ENCODE assay signal across 8 cellular contexts in genomic region chr16:807345-808251, GRCh38. TPM values are rescaled to one million over a fixed set of nuclear protein-coding genes. Genes with fewer than 3 reads are reported as not detected.
DNase-seq lines count a peak whose midpoint lies in the region; ATAC-seq and TF ChIP-seq lines count a peak whose summit lies in the region.

No MANE protein-coding gene starts in this region.

- peak overlapping the region; percentile 97 for H3K27ac Mint-ChIP-seq in activated T-cell treated with anti-CD3 and anti-CD28 coated beads, Interleukin-2, amount 50 U/mL, for 72 hours

- ATAC-seq in GM21423 (IDR thresholded peaks at IDR 0.05; ENCODE audit: unreplicated experiment), result peak; percentile 87
- ATAC-seq in activated T-cell treated with anti-CD3 and anti-CD28 coated beads, Interleukin-2, amount 50 U/mL, for 72 hours (replicated peaks in 1 of 2), result peak; percentile 95 to 99

- H3K9me3 ChIP-seq in HUES64 (ENCODE audit: insufficient read depth, low read depth, low read length) (no peaks in the 10 kb centered on the region), esophagus squamous epithelium (no peaks in the 10 kb centered on the region)

- peaks cover 20% of the 10 kb centered on the region for H3K4me1 Mint-ChIP-seq in activated T-cell treated with anti-CD3 and anti-CD28 coated beads, Interleukin-2, amount 50 U/mL, for 72 hours (ENCODE audit: low read depth)

- peaks cover 1 to 2% of the 10 kb centered on the region in 2 donors for H3K36me3 Mint-ChIP-seq in activated T-cell treated with anti-CD3 and anti-CD28 coated beads, Interleukin-2, amount 50 U/mL, for 72 hours (ENCODE audit: insufficient read depth in 2 of 2)

- H3K4me1 ChIP-seq in HUES64 (ENCODE audit: insufficient read depth, low read length) (no peaks in the 10 kb centered on the region), esophagus squamous epithelium (peaks cover 3 to 23% (median 10%) of the 10 kb centered on the region in 3 donors)

- peak in 2 of 6 experiments; percentile 11 to 30 for TF ChIP-seq CTCF in esophagus squamous epithelium (IDR thresholded peaks at IDR 0.05)

- 50% methylated on average over 91 of the region's 91 CpGs for WGBS in HUES64
- 27% methylated on average over 6 to 23 of the region's 91 CpGs for WGBS in esophagus squamous epithelium, 2 donors

- H3K27ac ChIP-seq in HUES64 (ENCODE audit: low read depth, low read length) (peak overlapping the region; percentile 64; the same call in 1 of the 2 replicates), esophagus squamous epithelium (peak overlapping the region; percentile 90 to 97 (median 96))

- DNase-seq in Caki2 (ENCODE audit: low read depth) (peak; percentile 84), esophagus squamous epithelium (lab: John Stamatoyannopoulos, UW) (peak; percentile 35), myocyte (ENCODE audit: low read depth) (peak; percentile 92)
- peak; percentile 91 to 93 for DNase-seq in activated T-cell treated with anti-CD3 and anti-CD28 coated beads, Interleukin-2, amount 50 U/mL, for 72 hours
- peak; percentile 68 for DNase-seq in stimulated activated CD8-positive, alpha-beta memory T cell treated with anti-CD3 and anti-CD28 coated beads, Interleukin-7, amount 100 ng/mL, for 24 hours (ENCODE audit: low read depth)

- peak overlapping the region; percentile 98 to 100 for H3K4me3 Mint-ChIP-seq in activated T-cell treated with anti-CD3 and anti-CD28 coated beads, Interleukin-2, amount 50 U/mL, for 72 hours

- peaks cover 6% of the 10 kb centered on the region for H3K27me3 Mint-ChIP-seq in activated T-cell treated with anti-CD3 and anti-CD28 coated beads, Interleukin-2, amount 50 U/mL, for 72 hours (ENCODE audit: low read depth)

- H3K36me3 ChIP-seq in HUES64 (ENCODE audit: insufficient read depth, low read length) (no peaks in the 10 kb centered on the region), esophagus squamous epithelium (no peaks in the 10 kb centered on the region)

- peaks cover 34% of the 10 kb centered on the region for H3K27me3 ChIP-seq in HUES64 (ENCODE audit: insufficient read depth, low read length)
- peaks cover 0 to 63% (median 0%) of the 10 kb centered on the region in 4 donors for H3K27me3 ChIP-seq in esophagus squamous epithelium

- TF ChIP-seq POLR2A in esophagus squamous epithelium (IDR thresholded peaks at IDR 0.05), result peak in 2 of 4 donors; percentile 43 to 66

- intact Hi-C loops in esophagus squamous epithelium (cut with DNase I), result no loop called here

- in situ Hi-C loops in Caki2 (cut with HindIII; ENCODE audit: low pct_unique_long_range_greater_than_20kb, low sequenced_read_pairs), result no loop called here

- no peaks in the 10 kb centered on the region for H3K9me3 Mint-ChIP-seq in activated T-cell treated with anti-CD3 and anti-CD28 coated beads, Interleukin-2, amount 50 U/mL, for 72 hours

- H3K4me3 ChIP-seq in HUES64 (ENCODE audit: low read length) (peak overlapping the region; percentile 78), esophagus squamous epithelium (peak overlapping the region; percentile 72 to 88 (median 80))

- H3K9ac ChIP-seq in HUES64 (ENCODE audit: low read depth, low read length), result peak overlapping the region; percentile 75

TF ChIP-seq in PFSK-1, 5 proteins besides CTCF, POLR2A, EP300 and RAD21:
- peak; percentile 85 for TF ChIP-seq FOXP2 (optimal IDR thresholded peaks at IDR 0.05; ENCODE audit: borderline replicate concordance, extremely low read depth, extremely low read length, insufficient read depth)
- peak; percentile 54 for TF ChIP-seq POLR2AphosphoS5 (IDR thresholded peaks at IDR 0.05; ENCODE audit: low read depth, low read length)
- no peak for TF ChIP-seq SIN3A (IDR thresholded peaks at IDR 0.05; ENCODE audit: borderline replicate concordance, insufficient read depth, low read length)
- TF ChIP-seq TAF1 (IDR thresholded peaks at IDR 0.05; ENCODE audit: borderline replicate concordance, insufficient read depth, low read length), result no peak
- no peak for TF ChIP-seq REST (IDR thresholded peaks at IDR 0.05; ENCODE audit: insufficient read depth in 1 of 2, low read depth in 2 of 2, low read length in 2 of 2)

RNA-seq across cellular contexts. Expression of gene GNG13, which starts 7.1 kb away (rescaled TPM):
- not detected in 2 replicates for total RNA-seq in Caki2 (2014; rRNA removed; shearing (Covaris generic); ENCODE audit: low replicate concordance)
- polyA plus RNA-seq in HUES64 (2013, experiment 1 of 2), result not detected
- not detected for polyA plus RNA-seq in HUES64 (2013, experiment 2 of 2)
- polyA plus RNA-seq in PFSK-1 (2012; ENCODE audit: insufficient read length, low read depth), result 0.95 TPM
- not detected for total RNA-seq in activated T-cell treated with anti-CD3 and anti-CD28 coated beads, Interleukin-2, amount 50 U/mL, for 72 hours
- total RNA-seq in esophagus squamous epithelium (not detected), myocyte (not detected in 2 replicates)
- polyA plus RNA-seq in myocyte (2012), result not detected

RNA-seq across cellular contexts. Expression of gene CHTF18, which starts 19.2 kb away (rescaled TPM):
- total RNA-seq in Caki2 (2014; rRNA removed; shearing (Covaris generic); ENCODE audit: low replicate concordance), result 52.2 and 56.9 TPM in 2 replicates
- polyA plus RNA-seq in HUES64 (2013, experiment 1 of 2), result 40.3 TPM
- 35.7 TPM for polyA plus RNA-seq in HUES64 (2013, experiment 2 of 2)
- 52.2 TPM for polyA plus RNA-seq in PFSK-1 (2012; ENCODE audit: insufficient read length, low read depth)
- 10 to 100 TPM; 74.5 to 97.8 TPM for total RNA-seq in activated T-cell treated with anti-CD3 and anti-CD28 coated beads, Interleukin-2, amount 50 U/mL, for 72 hours
- total RNA-seq in esophagus squamous epithelium, result 10 to 100 TPM in 1 of 4 donors, 1 to 10 TPM in 3; 5.0 to 17.8 (median 7.3) TPM
- total RNA-seq in myocyte, result 7.5 and 10.0 TPM in 2 replicates
- 6.6 TPM for polyA plus RNA-seq in myocyte (2012)

RNA-seq across cellular contexts. Expression of gene RPUSD1, which starts 19.4 kb away (rescaled TPM):
- total RNA-seq in Caki2 (2014; rRNA removed; shearing (Covaris generic); ENCODE audit: low replicate concordance), result 50.0 and 75.0 TPM in 2 replicates
- polyA plus RNA-seq in HUES64 (2013, experiment 1 of 2), result 27.5 TPM
- polyA plus RNA-seq in HUES64 (2013, experiment 2 of 2), result 23.5 TPM
- polyA plus RNA-seq in PFSK-1 (2012; ENCODE audit: insufficient read length, low read depth), result 66.7 TPM
- 10 to 100 TPM; 14.0 to 22.7 TPM for total RNA-seq in activated T-cell treated with anti-CD3 and anti-CD28 coated beads, Interleukin-2, amount 50 U/mL, for 72 hours
- 10 to 100 TPM; 20.3 to 33.3 (median 24.9) TPM for total RNA-seq in esophagus squamous epithelium
- 31.0 and 41.3 TPM in 2 replicates for total RNA-seq in myocyte
- polyA plus RNA-seq in myocyte (2012), result 20.3 TPM

RNA-seq across cellular contexts. Expression of gene MSLN, which starts 47.1 kb away (rescaled TPM):
- not detected in 2 replicates for total RNA-seq in Caki2 (2014; rRNA removed; shearing (Covaris generic); ENCODE audit: low replicate concordance)
- polyA plus RNA-seq in HUES64 (2013, experiment 1 of 2), result not detected
- not detected for polyA plus RNA-seq in HUES64 (2013, experiment 2 of 2)
- polyA plus RNA-seq in PFSK-1 (2012; ENCODE audit: insufficient read length, low read depth), result not detected
- not detected for total RNA-seq in activated T-cell treated with anti-CD3 and anti-CD28 coated beads, Interleukin-2, amount 50 U/mL, for 72 hours
- 1 to 10 TPM in 2 of 4 donors, under 1 TPM in 2; 0.79 to 5.4 (median 2.3) TPM for total RNA-seq in esophagus squamous epithelium
- not detected in 2 replicates for total RNA-seq in myocyte
- 0.06 TPM for polyA plus RNA-seq in myocyte (2012)

Comparison
In these comparisons a context has a peak if more than half of its experiments do, and no peak if none do; other contexts are left out.
1. Peak in every context shown above with its lines: DNase-seq, ATAC-seq, H3K4me3 ChIP-seq and H3K27ac ChIP-seq.
2. DNase-seq: peak in every context shown above with its lines; median percentile 92 in activated T-cell treated with anti-CD3 and anti-CD28 coated beads, Interleukin-2, amount 50 U/mL, for 72 hours; 92 in myocyte; 84 in Caki2; 68 in stimulated activated CD8-positive, alpha-beta memory T cell treated with anti-CD3 and anti-CD28 coated beads, Interleukin-7, amount 100 ng/mL, for 24 hours; 35 in esophagus squamous epithelium.